ENCODE assay signal across 8 cellular contexts in genomic region chr19:56594783-56595547, GRCh38. TPM values are rescaled to one million over a fixed set of nuclear protein-coding genes. Genes with fewer than 3 reads are reported as not detected.
DNase-seq lines count a peak whose midpoint lies in the region; ATAC-seq and TF ChIP-seq lines count a peak whose summit lies in the region.

ZNF71 (plus strand) TSS chr19:56595302; CDS start chr19:56601559, 6,257 bp downstream.

- ATAC-seq in gastroesophageal sphincter, result peak; percentile 96

- peaks cover 46% of the 10 kb centered on the region for H3K79me2 ChIP-seq in GM23248 (ENCODE audit: insufficient read depth)

- peak within 1 kb of the TSS; percentile 45 for H4K8ac ChIP-seq in neuronal stem cell (ENCODE audit: low read depth, low read length)

- no peak within 1 kb of the TSS for H2BK5ac ChIP-seq in neuronal stem cell (ENCODE audit: low read length)

- in situ Hi-C loops in GM23248 (cut with MboI), result no loop called here

- H3K27ac ChIP-seq in GM23248, result no peak within 1 kb of the TSS
- H3K27ac ChIP-seq in SJSA1, result no peak within 1 kb of the TSS
- peak within 1 kb of the TSS in 3 of 4 donors; percentile 77 to 82 (median 82) for H3K27ac ChIP-seq in gastroesophageal sphincter
- no peak within 1 kb of the TSS for H3K27ac ChIP-seq in neuronal stem cell (replicated peaks; ENCODE audit: low read length)

- 0 out of 2 replicates have a peak, but pooled peaks cover 6% of the 10 kb centered on the region for H3K36me3 ChIP-seq in GM23248 (ENCODE audit: low read depth)
- peaks cover 18% of the 10 kb centered on the region for H3K36me3 ChIP-seq in SJSA1
- H3K36me3 ChIP-seq in gastroesophageal sphincter, result peaks cover 0 to 16% of the 10 kb centered on the region in 2 donors
- H3K36me3 ChIP-seq in neuronal stem cell (replicated peaks in 1 of 2; ENCODE audit: control insufficient read depth in 2 of 2, insufficient read depth in 2 of 2, low read length in 2 of 2), result peaks cover 0 to 30% of the 10 kb centered on the region in 2 donors

- H4K91ac ChIP-seq in neuronal stem cell (ENCODE audit: low read depth, low read length, poor library complexity), result peak within 1 kb of the TSS; percentile 82

- no peak for TF ChIP-seq EP300 in gastroesophageal sphincter (IDR thresholded peaks at IDR 0.05)

- H2BK15ac ChIP-seq in neuronal stem cell (ENCODE audit: low read length), result no peak within 1 kb of the TSS

- H3K9me2 ChIP-seq in GM23248 (ENCODE audit: insufficient read depth), result no peaks in the 10 kb centered on the region

- TF ChIP-seq CTCF in LNCaP clone FGC (IDR thresholded peaks at IDR 0.05; ENCODE audit: control insufficient read depth, extremely low read depth, insufficient read depth), result no peak
- TF ChIP-seq CTCF in gastroesophageal sphincter (IDR thresholded peaks at IDR 0.05), result no peak

- H3K79me1 ChIP-seq in neuronal stem cell (ENCODE audit: low read depth, low read length), result peaks cover 10% of the 10 kb centered on the region

- H3K27me3 ChIP-seq in GM23248 (replicated peaks; ENCODE audit: insufficient read depth) (no peaks in the 10 kb centered on the region), SJSA1 (replicated peaks) (no peaks in the 10 kb centered on the region), gastroesophageal sphincter (no peaks in the 10 kb centered on the region), neuronal stem cell (ENCODE audit: control insufficient read depth in 3 of 3, insufficient read depth in 3 of 3, low read depth in 1 of 3, low read length in 3 of 3) (no peaks in the 10 kb centered on the region)

- peak within 1 kb of the TSS; percentile 41 for H3K4ac ChIP-seq in neuronal stem cell (ENCODE audit: low read length)

- H3K9me3 ChIP-seq in GM23248 (ENCODE audit: low read depth) (no peaks in the 10 kb centered on the region), SJSA1 (replicated peaks) (peaks cover 6% of the 10 kb centered on the region; the same call in 1 of the 2 replicates), gastroesophageal sphincter (peaks cover 0 to under 1% (median 0%) of the 10 kb centered on the region in 3 donors), neuronal stem cell (replicated peaks in 1 of 2; ENCODE audit: control insufficient read depth in 2 of 2, insufficient read depth in 1 of 2, low read depth in 1 of 2, low read length in 2 of 2) (peaks cover 14 to 57% of the 10 kb centered on the region in 2 donors)

- peak within 1 kb of the TSS; percentile 44 for H3K23ac ChIP-seq in neuronal stem cell (ENCODE audit: low read depth, low read length, poor library complexity)

- H3K18ac ChIP-seq in neuronal stem cell (ENCODE audit: low read length), result peak within 1 kb of the TSS; percentile 97

- H3F3A ChIP-seq in GM23248 (ENCODE audit: insufficient read depth), result no peaks in the 10 kb centered on the region

- DNase-seq in DMS53 treated with DMSO at 0.1 percent for 48 hours (lab: John Stamatoyannopoulos, UW; ENCODE audit: unreplicated experiment) (peak; percentile 62), GM23248 (peak; percentile 93), LNCaP clone FGC (ENCODE audit: low read depth) (peak; percentile 44), SJSA1 (ENCODE audit: low read depth in 1 of 2, low spot score in 2 of 2) (peak; percentile 82 to 89), neuronal stem cell (ENCODE audit: low spot score) (peak; percentile 87), stromal cell of bone marrow (ENCODE audit: low read depth) (peak; percentile 73)
- DNase-seq in activated naive CD4-positive, alpha-beta T cell treated with Interleukin-2 at 50 U/mL for 16 hours, result peak; percentile 90

- H3K9ac ChIP-seq in GM23248 (peak within 1 kb of the TSS; percentile 83), neuronal stem cell (ENCODE audit: low read depth, low read length, poor library complexity) (peak within 1 kb of the TSS; percentile 99)

- H3K14ac ChIP-seq in neuronal stem cell (ENCODE audit: low read length), result peak within 1 kb of the TSS; percentile 95

- H2AK5ac ChIP-seq in neuronal stem cell (ENCODE audit: low read depth, low read length), result no peak within 1 kb of the TSS

- peak within 1 kb of the TSS; percentile 89 for H3K4me3 ChIP-seq in GM23248
- H3K4me3 ChIP-seq in LNCaP clone FGC (ENCODE audit: low read depth, low read length), result peak within 1 kb of the TSS; percentile 85
- H3K4me3 ChIP-seq in SJSA1, result peak within 1 kb of the TSS; percentile 72
- peak within 1 kb of the TSS; percentile 68 to 83 for H3K4me3 ChIP-seq in gastroesophageal sphincter
- H3K4me3 ChIP-seq in neuronal stem cell (ENCODE audit: low read length in 2 of 2), result peak within 1 kb of the TSS; percentile 88 to 96

- peak within 1 kb of the TSS; percentile 47 for H2BK12ac ChIP-seq in neuronal stem cell (ENCODE audit: low read length)

- H4K20me1 ChIP-seq in GM23248 (ENCODE audit: insufficient read depth), result 0 out of 2 replicates have a peak, but pooled peaks cover 3% of the 10 kb centered on the region

- TF ChIP-seq POLR2A in gastroesophageal sphincter (IDR thresholded peaks at IDR 0.05), result peak in 1 of 2 donors; percentile 5

- H2AFZ ChIP-seq in GM23248 (peak within 1 kb of the TSS; percentile 88), neuronal stem cell (ENCODE audit: low read length) (peak within 1 kb of the TSS; percentile 95)

- H3K4me2 ChIP-seq in GM23248 (ENCODE audit: unreplicated experiment), result peak within 1 kb of the TSS; percentile 67
- H3K4me2 ChIP-seq in neuronal stem cell (ENCODE audit: insufficient read depth, low read length, poor library complexity, severe bottlenecking), result peak within 1 kb of the TSS; percentile 68

- H3K4me1 ChIP-seq in GM23248 (ENCODE audit: insufficient read depth) (0 out of 2 replicates have a peak, but pooled peaks cover 4% of the 10 kb centered on the region), SJSA1 (replicated peaks) (peaks cover 8% of the 10 kb centered on the region), gastroesophageal sphincter (peaks cover 0 to 32% (median 9%) of the 10 kb centered on the region in 3 donors), neuronal stem cell (ENCODE audit: control insufficient read depth in 2 of 2, insufficient read depth in 1 of 2, low read depth in 1 of 2, low read length in 2 of 2) (peaks cover 0 to 3% of the 10 kb centered on the region in 2 donors)

- no peak within 1 kb of the TSS for H2BK120ac ChIP-seq in neuronal stem cell (ENCODE audit: low read depth, low read length)

- WGBS in GM23248 (ENCODE audit: low coverage in 1 of 2, low lambda C conversion rate in 2 of 2, missing lambda C conversion rate in 2 of 2), 2 experiments, result 1 to 6% methylated on average over 47 to 52 of the region's 52 CpGs
- 0 to 1% methylated on average over 2 to 8 of the region's 52 CpGs for WGBS in gastroesophageal sphincter (ENCODE audit: low coverage in 1 of 2), 2 donors
- WGBS in neuronal stem cell (ENCODE audit: extremely low coverage in 2 of 2, insufficient read length in 2 of 2, insufficient replicate concordance in 1 of 2), 2 donors, result 100% methylated on average over 1 of the region's 52 CpGs; no CpG with 5 or more reads in 1 of the 2 donors

RNA-seq across cellular contexts. Expression of gene ZNF71, which starts in this region (rescaled TPM):
- total RNA-seq in GM23248 (2014; rRNA removed; shearing (Covaris generic)), result 3.4 and 7.9 TPM in 2 replicates
- 6.2 and 6.7 TPM in 2 replicates for polyA plus RNA-seq in GM23248 (2016; fragmentation: Nextera tagmentation; extraction: Ambion mirVana)
- 4.4 and 7.4 TPM in 2 replicates for total RNA-seq in SJSA1 (2014; rRNA removed; shearing (Covaris generic))
- total RNA-seq in gastroesophageal sphincter, result 10 to 100 TPM; 11.3 to 29.9 (median 17.8) TPM
- 12.7 TPM for polyA plus RNA-seq in neuronal stem cell (2013, experiment 1 of 2)
- 12.8 TPM for polyA plus RNA-seq in neuronal stem cell (2013, experiment 2 of 2)

Comparison
In these comparisons a context has a peak if more than half of its experiments do, and no peak if none do; other contexts are left out.
1. H3K27ac ChIP-seq: peak in gastroesophageal sphincter (3 of 4); none in GM23248 (single experiment), SJSA1 (single experiment) and neuronal stem cell (single experiment).
2. Peak in every context shown above with its lines, with median percentiles within 50 percentile points of each other: DNase-seq and H3K4me3 ChIP-seq.